Comparison of ENCODE assay signal across 7 cellular contexts in genomic region chr9:36363448-36363847, GRCh38.
"Had no signal": no experiment of that assay in that cellular context is flagged by ENCODE, and none has a peak within 500 bp of the region (broad histone marks: within the 10 kb centered on the region; RNA-seq: fewer than 3 reads in every experiment).

No MANE protein-coding gene starts in this region.

- H3K4me2 ChIP-seq: GM23338 had no signal

- H3K27ac Mint-ChIP-seq: GM23338 had no signal

- H3K4me3 Mint-ChIP-seq: GM23338, H9 had no signal

- DNase-seq: H9, HCEC 1CT, IMR-90 had no signal

- ATAC-seq: GM23338 had no signal

- H3K9me3 Mint-ChIP-seq: GM23338, H9 had no signal

- H3K4me1 Mint-ChIP-seq: GM23338, H9 had no signal

- H3K4me3 ChIP-seq: GM23338 had no signal

- FAIRE-seq: H1, H54, HTR-8/SVneo had no signal
